ENCODE assay signal across 14 cellular contexts in genomic region chr15:65577129-65577996, GRCh38. TPM values are rescaled to one million over a fixed set of nuclear protein-coding genes. Genes with fewer than 3 reads are reported as not detected.
DNase-seq lines count a peak whose midpoint lies in the region; ATAC-seq and TF ChIP-seq lines count a peak whose summit lies in the region.
"Had no signal": no experiment of that assay in that cellular context is flagged by ENCODE, and none has a peak within 500 bp of the region (broad histone marks: within the 10 kb centered on the region; RNA-seq: fewer than 3 reads in every experiment).

No MANE protein-coding gene starts in this region.

- no peak for TF ChIP-seq POLR2A in GM18505 (IDR thresholded peaks at IDR 0.05; ENCODE audit: borderline replicate concordance, extremely low read depth, insufficient read depth, insufficient read length)

- DNase-seq in stimulated activated naive CD8-positive, alpha-beta T cell treated with anti-CD3 and anti-CD28 coated beads, Interleukin-15, Interleukin-2, amounts not matched to agents 100 U/mL and 50 U/mL, for 24 hours, result no peak
- DNase-seq in RPMI8226 (peak; percentile 58), immature natural killer cell (no peak), NCI-H345 treated with DMSO at 0.1 percent for 48 hours (lab: John Stamatoyannopoulos, UW; ENCODE audit: unreplicated experiment) (no peak), NCI-H510A treated with DMSO at 0.1 percent for 48 hours (lab: John Stamatoyannopoulos, UW) (no peak), OCI-M1 (lab: John Stamatoyannopoulos, UW) (no peak)
- DNase-seq: activated CD4-positive, alpha-beta T cell treated with anti-CD3 and anti-CD28 coated beads, Interleukin-2, amount 50 U/mL, for 1 hour; activated gamma-delta T cell; esophagus squamous epithelium; NCI-H187 treated with DMSO at 0.1 percent for 48 hours; NK-92 treated with Interleukin-12 subunit alpha and Interleukin-12 subunit beta, amount 100 ng/mL, for 24 hours; ovary had no signal

- H3K4me3 Mint-ChIP-seq in stimulated activated naive CD8-positive, alpha-beta T cell treated with anti-CD3 and anti-CD28 coated beads, Interleukin-15, Interleukin-2, amounts not matched to agents 100 ng/mL and 50 ng/mL, for 24 hours, result no peak overlapping the region
- H3K4me3 Mint-ChIP-seq in immature natural killer cell, result no peak overlapping the region

- H3K27ac Mint-ChIP-seq in stimulated activated naive CD8-positive, alpha-beta T cell treated with anti-CD3 and anti-CD28 coated beads, Interleukin-15, Interleukin-2, amounts not matched to agents 100 ng/mL and 50 ng/mL, for 24 hours, result peak overlapping the region; percentile 54
- H3K27ac Mint-ChIP-seq in immature natural killer cell, result peak overlapping the region in 5 of 6 donors; percentile 18 to 45 (median 40)

- no peaks in the 10 kb centered on the region for H3K27me3 Mint-ChIP-seq in stimulated activated naive CD8-positive, alpha-beta T cell treated with anti-CD3 and anti-CD28 coated beads, Interleukin-15, Interleukin-2, amounts not matched to agents 100 ng/mL and 50 ng/mL, for 24 hours
- H3K27me3 Mint-ChIP-seq in immature natural killer cell (ENCODE audit: low read depth in 3 of 3), result no peaks in the 10 kb centered on the region

- H3K36me3 Mint-ChIP-seq in stimulated activated naive CD8-positive, alpha-beta T cell treated with anti-CD3 and anti-CD28 coated beads, Interleukin-15, Interleukin-2, amounts not matched to agents 100 ng/mL and 50 ng/mL, for 24 hours (ENCODE audit: low read depth), result peaks cover 58% of the 10 kb centered on the region
- peaks cover 12 to 44% (median 13%) of the 10 kb centered on the region in 3 donors for H3K36me3 Mint-ChIP-seq in immature natural killer cell

- no peaks in the 10 kb centered on the region for H3K4me1 Mint-ChIP-seq in stimulated activated naive CD8-positive, alpha-beta T cell treated with anti-CD3 and anti-CD28 coated beads, Interleukin-15, Interleukin-2, amounts not matched to agents 100 ng/mL and 50 ng/mL, for 24 hours (ENCODE audit: low read depth)
- H3K4me1 Mint-ChIP-seq in immature natural killer cell, result peaks cover 0 to 4% of the 10 kb centered on the region in 2 donors

- ATAC-seq in stimulated activated naive CD8-positive, alpha-beta T cell treated with anti-CD3 and anti-CD28 coated beads, Interleukin-15, Interleukin-2, amounts not matched to agents 100 U/mL and 50 U/mL, for 24 hours, result no peak
- no peak for ATAC-seq in GM18505 (IDR thresholded peaks at IDR 0.05; ENCODE audit: unreplicated experiment)

- no peaks in the 10 kb centered on the region for H3K9me3 Mint-ChIP-seq in stimulated activated naive CD8-positive, alpha-beta T cell treated with anti-CD3 and anti-CD28 coated beads, Interleukin-15, Interleukin-2, amounts not matched to agents 100 ng/mL and 50 ng/mL, for 24 hours
- no peaks in the 10 kb centered on the region for H3K9me3 Mint-ChIP-seq in immature natural killer cell

RNA-seq across cellular contexts. Expression of gene INTS14, which starts 33.6 kb away (rescaled TPM):
- polyA plus RNA-seq in immature natural killer cell, result 10 to 100 TPM; 16.4 to 30.5 (median 18.6) TPM

RNA-seq across cellular contexts. Expression of gene SLC24A1, which starts 44.4 kb away (rescaled TPM):
- polyA plus RNA-seq in immature natural killer cell, result 1 to 10 TPM in 1 of 3 donors, under 1 TPM in 1, not detected in 1; 0.83 to 4.1 TPM

RNA-seq across cellular contexts. Expression of gene HACD3, which starts 47.1 kb away (rescaled TPM):
- polyA plus RNA-seq in immature natural killer cell, result 10 to 100 TPM; 24.4 to 36.7 (median 26.0) TPM

RNA-seq across cellular contexts. Expression of gene DPP8, which starts 59.9 kb away (rescaled TPM):
- polyA plus RNA-seq in immature natural killer cell, result 100 to 1,000 TPM in 1 of 3 donors, 10 to 100 TPM in 2; 33.1 to 103 (median 52.0) TPM
